In the genomic region with DNA sequence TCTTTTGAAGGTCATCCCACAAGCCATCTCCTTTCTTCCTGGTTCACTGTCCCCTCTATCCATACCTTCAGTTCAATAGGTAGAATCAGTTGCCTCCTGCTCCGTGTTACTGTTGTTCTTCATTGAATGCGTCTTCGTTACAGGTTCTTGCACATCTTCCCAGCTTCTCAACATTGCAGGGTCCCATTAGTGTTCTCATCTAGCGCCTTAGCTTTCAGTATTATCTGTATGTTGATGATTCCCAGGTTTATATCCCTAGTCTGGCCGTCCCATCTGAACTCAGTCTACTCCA, we compare ENCODE assay signal across 13 cellular contexts. TPM values are rescaled to one million over a fixed set of nuclear protein-coding genes. Genes with fewer than 3 reads are reported as not detected.
A peak's percentile ranks its signal among the peaks of the same experiment; 100 is the strongest.
DNase-seq lines count a peak whose midpoint lies in the region; ATAC-seq and TF ChIP-seq lines count a peak whose summit lies in the region.
"Had no signal": no experiment of that assay in that cellular context is flagged by ENCODE, and none has a peak within 500 bp of the region (broad histone marks: within the 10 kb centered on the region; RNA-seq: fewer than 3 reads in every experiment).

No MANE protein-coding gene starts in this region.

- TF ChIP-seq CTCF in SU-DHL-6 (IDR thresholded peaks at IDR 0.05; ENCODE audit: insufficient read depth, low read length, poor library complexity, severe bottlenecking) (no peak), glutamatergic neuron (IDR thresholded peaks at IDR 0.05; ENCODE audit: partially characterized antibody, unreplicated experiment) (no peak), thoracic aorta (IDR thresholded peaks at IDR 0.05) (no peak)

- no peak overlapping the region for H3K9ac ChIP-seq in SU-DHL-6 (ENCODE audit: low read length)

- H3K4me1 ChIP-seq in thoracic aorta (ENCODE audit: control insufficient read depth in 1 of 2, low read depth in 2 of 2) = peaks cover 16 to 31% of the 10 kb centered on the region in 2 donors

- no peaks in the 10 kb centered on the region for H3K27me3 ChIP-seq in SU-DHL-6 (ENCODE audit: low read length)
- H3K27me3 ChIP-seq in thoracic aorta (replicated peaks; ENCODE audit: insufficient read depth) = no peaks in the 10 kb centered on the region
- H3K27me3 ChIP-seq: pancreas, thyroid gland had no signal

- no peak overlapping the region for H2AFZ ChIP-seq in SU-DHL-6 (ENCODE audit: low read depth, low read length, severe bottlenecking)

- H3K36me3 ChIP-seq in SU-DHL-6 (ENCODE audit: low read length) (no peaks in the 10 kb centered on the region; the same call in 1 of the 2 replicates), thoracic aorta (no peaks in the 10 kb centered on the region)
- H3K36me3 ChIP-seq: pancreas, thyroid gland had no signal

- peaks cover 56% of the 10 kb centered on the region for H3K4me1 Mint-ChIP-seq in activated naive CD4-positive, alpha-beta T cell treated with anti-CD3 and anti-CD28 coated beads, Interleukin-2, amount 50 U/mL, for 24 hours
- peaks cover 13% of the 10 kb centered on the region for H3K4me1 Mint-ChIP-seq in glutamatergic neuron (ENCODE audit: low read depth, unreplicated experiment)

- H3K4me3 Mint-ChIP-seq in activated naive CD4-positive, alpha-beta T cell treated with anti-CD3 and anti-CD28 coated beads, Interleukin-2, amount 50 U/mL, for 24 hours = peak overlapping the region; percentile 97
- peak overlapping the region; percentile 50 for H3K4me3 Mint-ChIP-seq in glutamatergic neuron (ENCODE audit: unreplicated experiment)

- H3K36me3 Mint-ChIP-seq in activated naive CD4-positive, alpha-beta T cell treated with anti-CD3 and anti-CD28 coated beads, Interleukin-2, amount 50 U/mL, for 24 hours = peaks cover 10% of the 10 kb centered on the region
- H3K36me3 Mint-ChIP-seq in glutamatergic neuron (ENCODE audit: unreplicated experiment) = no peaks in the 10 kb centered on the region

- peaks cover 12% of the 10 kb centered on the region for H3F3A ChIP-seq in SU-DHL-6 (ENCODE audit: insufficient read depth)

- H4K20me1 ChIP-seq in SU-DHL-6 (ENCODE audit: low read depth, low read length) = peaks cover 3% of the 10 kb centered on the region

- no peaks in the 10 kb centered on the region for H3K9me2 ChIP-seq in SU-DHL-6 (replicated peaks; ENCODE audit: insufficient read depth, low read length)

- H3K4me2 ChIP-seq in SU-DHL-6 (ENCODE audit: low read depth, low read length, poor library complexity, severe bottlenecking) = peak overlapping the region; percentile 98

- no peak overlapping the region for H3K4me3 ChIP-seq in SU-DHL-6 (ENCODE audit: insufficient read depth, low read length, poor library complexity, severe bottlenecking)
- peak overlapping the region; percentile 23 for H3K4me3 ChIP-seq in thoracic aorta

- peak overlapping the region; percentile 36 for H3K27ac Mint-ChIP-seq in activated naive CD4-positive, alpha-beta T cell treated with anti-CD3 and anti-CD28 coated beads, Interleukin-2, amount 50 U/mL, for 24 hours
- no peak overlapping the region for H3K27ac Mint-ChIP-seq in glutamatergic neuron (ENCODE audit: unreplicated experiment)

- H3K9me3 ChIP-seq in SU-DHL-6 (ENCODE audit: insufficient read depth, low read length) = no peaks in the 10 kb centered on the region
- no peaks in the 10 kb centered on the region for H3K9me3 ChIP-seq in thoracic aorta
- H3K9me3 ChIP-seq: pancreas, thyroid gland had no signal

- H3K27me3 Mint-ChIP-seq in activated naive CD4-positive, alpha-beta T cell treated with anti-CD3 and anti-CD28 coated beads, Interleukin-2, amount 50 U/mL, for 24 hours = no peaks in the 10 kb centered on the region
- peaks cover 4% of the 10 kb centered on the region for H3K27me3 Mint-ChIP-seq in glutamatergic neuron (ENCODE audit: unreplicated experiment)

- H3K79me2 ChIP-seq in SU-DHL-6 (ENCODE audit: insufficient read depth, low read length) = peaks cover 67% of the 10 kb centered on the region

- H3K27ac ChIP-seq in SU-DHL-6 (ENCODE audit: low read depth, low read length) = no peak overlapping the region
- H3K27ac ChIP-seq in thoracic aorta = no peak overlapping the region
- H3K27ac ChIP-seq: C4-2B, pancreas, thyroid gland had no signal

- ATAC-seq in thoracic aorta (ENCODE audit: insufficient number of reproducible peaks, low FRiP score, low read depth) = no peak
- no peak for ATAC-seq in HG03432 (IDR thresholded peaks at IDR 0.05; ENCODE audit: unreplicated experiment)
- no peak for ATAC-seq in HG02798 (IDR thresholded peaks at IDR 0.05; ENCODE audit: poor library complexity, unreplicated experiment)
- no peak for ATAC-seq in activated CD4-positive, CD25-positive, alpha-beta regulatory T cell treated with anti-CD3 and anti-CD28 coated beads, Interleukin-2, amount 50 U/mL, for 24 hours
- ATAC-seq: pancreas had no signal

- no peak for DNase-seq in activated naive CD4-positive, alpha-beta T cell (lab: John Stamatoyannopoulos, UW)
- no peak for DNase-seq in glutamatergic neuron
- no peak for DNase-seq in thoracic aorta (ENCODE audit: low spot score)
- DNase-seq: effector memory CD4-positive, alpha-beta T cell; NCI-H146; pancreas; thyroid gland had no signal

- H3K9me3 Mint-ChIP-seq in activated naive CD4-positive, alpha-beta T cell treated with anti-CD3 and anti-CD28 coated beads, Interleukin-2, amount 50 U/mL, for 24 hours = no peaks in the 10 kb centered on the region
- peaks cover 10% of the 10 kb centered on the region for H3K9me3 Mint-ChIP-seq in glutamatergic neuron (ENCODE audit: unreplicated experiment)

RNA-seq across cellular contexts. Expression of gene SCFD1, which starts 2.0 kb away (rescaled TPM):
- 68.9 TPM for total RNA-seq in glutamatergic neuron (ENCODE audit: unreplicated experiment)
- 10 to 100 TPM; 46.8 to 58.3 TPM for total RNA-seq in thoracic aorta
